ENCODE assay signal across 16 cellular contexts in genomic region chr11:100672483-100673038, GRCh38. TPM values are rescaled to one million over a fixed set of nuclear protein-coding genes. Genes with fewer than 3 reads are reported as not detected.
DNase-seq lines count a peak whose midpoint lies in the region; ATAC-seq, FAIRE-seq and TF ChIP-seq lines count a peak whose summit lies in the region.
"Had no signal": no experiment of that assay in that cellular context is flagged by ENCODE, and none has a peak within 500 bp of the region (broad histone marks: within the 10 kb centered on the region; RNA-seq: fewer than 3 reads in every experiment).

No MANE protein-coding gene starts in this region.

- ATAC-seq in IMR-90 (ENCODE audit: low read depth) (no peak), GM12878 (peak; percentile 32; the same call in 1 of the 3 replicates), HG02678 (IDR thresholded peaks at IDR 0.05; ENCODE audit: unreplicated experiment) (no peak), GM18858 (IDR thresholded peaks at IDR 0.05; ENCODE audit: unreplicated experiment) (no peak)
- ATAC-seq: K562, PC-3 had no signal

- no peak overlapping the region for H3K9ac ChIP-seq in IMR-90 (ENCODE audit: low read depth, low read length)
- H3K9ac ChIP-seq in GM12878 (ENCODE audit: control insufficient read depth, insufficient read depth, low read length): no peak overlapping the region

- H3K4me3 ChIP-seq in IMR-90 (ENCODE audit: insufficient read depth, low read depth, low read length) (no peak overlapping the region), GM12878 (no peak overlapping the region), small intestine (ENCODE audit: low read depth in 1 of 2, low read length in 2 of 2) (no peak overlapping the region)
- H3K4me3 ChIP-seq: HAP-1, K562, SJCRH30 had no signal

- TF ChIP-seq CTCF in IMR-90 (conservative IDR thresholded peaks at IDR 0.05; ENCODE audit: low read depth, low read length): no peak
- no peak for TF ChIP-seq CTCF in GM12878 (IDR thresholded peaks at IDR 0.05 in 2 of 3, conservative IDR thresholded peaks at IDR 0.05 in 1 of 3; ENCODE audit: control insufficient read depth in 2 of 3, extremely low read depth in 1 of 3, insufficient read depth in 1 of 3, low read depth in 3 of 3, low read length in 3 of 3)

- no peaks in the 10 kb centered on the region for H3K79me1 ChIP-seq in IMR-90 (ENCODE audit: low read depth in 1 of 2, low read length in 2 of 2)

- in situ Hi-C loops in IMR-90 (cut with MboI; ENCODE audit: low sequenced_read_pairs): no loop called here
- in situ Hi-C loops in GM12878 (cut with MboI): no loop called here

- H3K4me1 ChIP-seq in IMR-90 (ENCODE audit: control insufficient read depth, insufficient read depth, low read length) (peaks cover 6% of the 10 kb centered on the region), GM12878 (ENCODE audit: control insufficient read depth, insufficient read depth, low read length) (no peaks in the 10 kb centered on the region), small intestine (ENCODE audit: control insufficient read depth in 2 of 2, insufficient read depth in 1 of 2, low read depth in 1 of 2, low read length in 1 of 2) (no peaks in the 10 kb centered on the region)

- H3K4me2 ChIP-seq in IMR-90 (ENCODE audit: low read depth, low read length): peak overlapping the region; percentile 80; the same call in 1 of the 2 replicates
- no peak overlapping the region for H3K4me2 ChIP-seq in GM12878 (ENCODE audit: control insufficient read depth, insufficient read depth)

- no peak overlapping the region for H3K56ac ChIP-seq in IMR-90 (ENCODE audit: extremely low read depth, insufficient read depth, low read length)

- TF ChIP-seq POLR2A in IMR-90 (IDR thresholded peaks at IDR 0.05; ENCODE audit: low read depth, low read length): no peak
- TF ChIP-seq POLR2A in GM12878 (IDR thresholded peaks at IDR 0.05; ENCODE audit: low read depth, low read length): no peak

- H3K4ac ChIP-seq in IMR-90 (ENCODE audit: low read depth, low read length): peak overlapping the region; percentile 78

- H3K79me2 ChIP-seq in GM12878 (ENCODE audit: control insufficient read depth, insufficient read depth, low read length): no peaks in the 10 kb centered on the region

- H3K27ac ChIP-seq in IMR-90 (ENCODE audit: insufficient read depth, low read length) (no peak overlapping the region), GM12878 (ENCODE audit: control insufficient read depth, insufficient read depth) (no peak overlapping the region), small intestine (ENCODE audit: low read depth in 1 of 2, low read length in 1 of 2) (peak overlapping the region in 1 of 2 donors; percentile 62)
- H3K27ac ChIP-seq: SJCRH30 had no signal

- peak overlapping the region; percentile 90 for H2BK120ac ChIP-seq in IMR-90 (ENCODE audit: low read depth, low read length)

- H2BK5ac ChIP-seq in IMR-90 (ENCODE audit: low read depth, low read length, poor library complexity, severe bottlenecking): peak overlapping the region; percentile 78

- BruUV-seq in IMR-90 (replicated peaks; lab: Mats Ljungman, UMichigan) (no TSS peak), GM12878 (replicated peaks; lab: Mats Ljungman, UMichigan) (no TSS peak)

- RAD21 ChIA-PET in GM12878 (lab: Charles Lee; ENCODE audit: unreplicated experiment): interaction anchor here (1.0 kb wide), 1 partner anchor 9 kb away, joined by 4 read pairs; no protein-coding TSS in a partner anchor

- no peak for TF ChIP-seq EP300 in GM12878 (IDR thresholded peaks at IDR 0.05; ENCODE audit: borderline replicate concordance in 1 of 2, control insufficient read depth in 1 of 2, low read depth in 2 of 2, low read length in 2 of 2)

- no peak for FAIRE-seq in GM12878 (lab: Jason Lieb, UNC)
- no peak for FAIRE-seq in small intestine (lab: Jason Lieb, UNC)
- FAIRE-seq: K562 had no signal

- peak overlapping the region in 1 of 2 experiments; percentile 76; a peak in 2 of 4 replicates for H4K8ac ChIP-seq in IMR-90 (ENCODE audit: low read depth in 2 of 2, low read length in 2 of 2)

- TF ChIP-seq RAD21 in IMR-90 (IDR thresholded peaks at IDR 0.05; ENCODE audit: low read length): no peak
- no peak for TF ChIP-seq RAD21 in GM12878 (IDR thresholded peaks at IDR 0.05; ENCODE audit: insufficient read depth, low read depth, low read length)

- H2BK15ac ChIP-seq in IMR-90 (ENCODE audit: low read depth, low read length): peak overlapping the region; percentile 90

- DNase-seq in IMR-90 (no peak), NCI-H1092 treated with DMSO at 0.1 percent for 48 hours (lab: John Stamatoyannopoulos, UW) (peak; percentile 83), GM12878 (ENCODE audit: low read depth, low spot score) (no peak), small intestine (peak; percentile 49), MV-4-11 (lab: John Stamatoyannopoulos, UW) (no peak)
- DNase-seq: CD4-positive, alpha-beta T cell; DMS53; NCI-H1048; NCI-H187; NCI-H748 treated with DMSO at 0.1 percent for 48 hours; PC-3; SJCRH30 had no signal

- POLR2A ChIA-PET in IMR-90 (lab: Charles Lee; ENCODE audit: unreplicated experiment): no interaction called here
- POLR2A ChIA-PET in GM12878 (lab: Charles Lee): no interaction called here

- H4K20me1 ChIP-seq in IMR-90 (ENCODE audit: insufficient read depth, low read length) (no peaks in the 10 kb centered on the region), GM12878 (ENCODE audit: control insufficient read depth, insufficient read depth) (no peaks in the 10 kb centered on the region)

- peak overlapping the region; percentile 89 for H3K14ac ChIP-seq in IMR-90 (replicated peaks; ENCODE audit: low read depth, low read length)

- no peak overlapping the region for H2AK9ac ChIP-seq in IMR-90 (replicated peaks; ENCODE audit: low read depth, low read length, poor library complexity)

- H3K9me1 ChIP-seq in IMR-90 (ENCODE audit: insufficient read depth, low read length): peaks cover 9% of the 10 kb centered on the region

- intact Hi-C loops in IMR-90 (cut with micrococcal nuclease): loop anchor here (5.0 kb wide), 1 partner anchor 35 kb away; no protein-coding TSS in a partner anchor
- intact Hi-C loops in GM12878 (cut with micrococcal nuclease; ENCODE audit: unreplicated experiment): no loop called here

- H2AFZ ChIP-seq in IMR-90 (replicated peaks; ENCODE audit: low read length, poor library complexity) (no peak overlapping the region), GM12878 (ENCODE audit: control insufficient read depth, low read depth, low read length) (no peak overlapping the region)

- WGBS in IMR-90 (ENCODE audit: extremely low coverage in 2 of 2, insufficient read length in 1 of 2), 2 experiments: no CpG with 5 or more reads among the region's 3 CpGs
- WGBS in GM12878 (ENCODE audit: insufficient coverage, insufficient replicate concordance, low lambda C conversion rate, missing lambda C conversion rate): 98% methylated on average over 3 of the region's 3 CpGs
- 15 to 49% (median 40%) methylated on average over 3 of the region's 3 CpGs for WGBS in small intestine, 3 donors

- peak overlapping the region; percentile 96 for H2BK20ac ChIP-seq in IMR-90 (ENCODE audit: low read depth, low read length)

- CTCF ChIA-PET in IMR-90 (lab: Yijun Ruan, JAX): no interaction called here
- CTCF ChIA-PET in GM12878 (lab: Yijun Ruan, JAX): interaction anchor here (0.6 to 1.9 kb wide), 2 partner anchors 96 to 166 kb away, joined by 3 to 4 read pairs; no protein-coding TSS in a partner anchor

- H3K36me3 ChIP-seq in IMR-90 (ENCODE audit: control insufficient read depth, insufficient read depth, low read length): no peaks in the 10 kb centered on the region
- no peaks in the 10 kb centered on the region for H3K36me3 ChIP-seq in GM12878 (ENCODE audit: control insufficient read depth in 2 of 2, insufficient read depth in 2 of 2, low read length in 1 of 2)
- H3K36me3 ChIP-seq in small intestine (ENCODE audit: control insufficient read depth in 2 of 2, insufficient read depth in 2 of 2, low read length in 2 of 2): no peaks in the 10 kb centered on the region
- H3K36me3 ChIP-seq: HAP-1, SJCRH30 had no signal

- H4K91ac ChIP-seq in IMR-90 (ENCODE audit: insufficient read depth, low read depth, low read length): peak overlapping the region; percentile 76; the same call in 1 of the 2 replicates

- H3K23ac ChIP-seq in IMR-90 (ENCODE audit: low read depth, low read length): peak overlapping the region; percentile 73

- H4K5ac ChIP-seq in IMR-90 (ENCODE audit: low read depth, low read length): no peak overlapping the region; the same call in 1 of the 2 replicates

- peak overlapping the region; percentile 74; the same call in 1 of the 2 replicates for H3K18ac ChIP-seq in IMR-90 (ENCODE audit: low read depth, low read length)

- SMC1A ChIA-PET in GM12878 (lab: Charles Lee; ENCODE audit: uncharacterized antibody, unreplicated experiment): interaction anchor here (0.6 to 1.0 kb wide), 2 partner anchors 9 to 28 kb away, joined by 3 read pairs; no protein-coding TSS in a partner anchor

- dilution Hi-C loops in IMR-90 (cut with HindIII; ENCODE audit: low sequenced_read_pairs, unreplicated experiment): no loop called here

- no peak overlapping the region; the same call in 1 of the 2 replicates for H2AK5ac ChIP-seq in IMR-90 (ENCODE audit: low read depth, low read length)

- H3K27me3 ChIP-seq in IMR-90 (ENCODE audit: control insufficient read depth, insufficient read depth, low read length): no peaks in the 10 kb centered on the region
- H3K27me3 ChIP-seq in GM12878 (replicated peaks in 1 of 2; ENCODE audit: control insufficient read depth in 2 of 2, insufficient read depth in 2 of 2, low read length in 1 of 2): no peaks in the 10 kb centered on the region
- H3K27me3 ChIP-seq in small intestine (ENCODE audit: control insufficient read depth in 2 of 2, insufficient read depth in 2 of 2, low read length in 2 of 2): no peaks in the 10 kb centered on the region
- H3K27me3 ChIP-seq: SJCRH30 had no signal

- H3K9me3 ChIP-seq in IMR-90 (ENCODE audit: control insufficient read depth, insufficient read depth, low read length) (no peaks in the 10 kb centered on the region), GM12878 (replicated peaks; ENCODE audit: control insufficient read depth, insufficient read depth, low read length) (no peaks in the 10 kb centered on the region), small intestine (ENCODE audit: control insufficient read depth, low read depth) (no peaks in the 10 kb centered on the region)
- H3K9me3 ChIP-seq: HAP-1, SJCRH30 had no signal

RNA-seq across cellular contexts. Expression of gene ARHGAP42, which starts 14.5 kb away (rescaled TPM):
- total RNA-seq in IMR-90 (2012; rRNA removed) (7.3 and 8.9 TPM in 2 replicates), GM12878 (2014; rRNA removed) (4.1 and 4.7 TPM in 2 replicates), GM12878 (2014; rRNA removed; fragmentation: Illumina TruSeq; extraction: Trizol) (6.3 and 8.6 TPM in 2 replicates), GM12878 (2021) (4.5 and 4.9 TPM in 2 replicates)
- polyA plus RNA-seq in IMR-90 (2012; rRNA removed) (2.8 and 2.9 TPM in 2 replicates), GM12878 (2011; rRNA removed) (3.1 and 3.5 TPM in 2 replicates), GM12878 (2014; fragmentation: Illumina TruSeq; extraction: Trizol) (5.8 and 5.9 TPM in 2 replicates), GM12878 (2014; fragmentation: Nextera tagmentation; extraction: Ambion mirVana) (1 to 10 TPM; 1.8 to 1.9 TPM), GM12878 (2014; rRNA removed) (2.5 and 2.6 TPM in 2 replicates), GM12878 (2016; fragmentation: Nextera tagmentation; extraction: Ambion mirVana) (1 to 10 TPM; 1.9 to 2.8 TPM), small intestine (10 to 100 TPM in 2 of 3 donors, 1 to 10 TPM in 1; 4.3 to 17.0 (median 14.3) TPM)
- polyA plus RNA-seq in IMR-90 (2012; cell fraction: cytosol; rRNA removed): 0.87 and 1.3 TPM in 2 replicates
- polyA plus RNA-seq in IMR-90 (2012; cell fraction: nucleus; rRNA removed; ENCODE audit: low replicate concordance): 1.2 and 6.8 TPM in 2 replicates
- 15.7 and 16.7 TPM in 2 replicates for total RNA-seq in GM12878 (2013; cell fraction: nucleolus; rRNA removed)
- 0.67 TPM for polyA plus RNA-seq in GM12878 (2011; ENCODE audit: low read depth)
- 2.3 and 2.9 TPM in 2 replicates for polyA plus RNA-seq in GM12878 (2011; cell fraction: cytosol; rRNA removed)
- polyA plus RNA-seq in GM12878 (2011; cell fraction: nucleus; rRNA removed): 2.6 and 2.9 TPM in 2 replicates
- polyA plus RNA-seq in GM12878 (2012): 0.57 and 1.5 TPM in 2 replicates
- 6.2 and 6.3 TPM in 2 replicates for polyA minus RNA-seq in GM12878 (2011; rRNA and poly(A)+ RNA removed)
- polyA minus RNA-seq in GM12878 (2011; cell fraction: cytosol; rRNA and poly(A)+ RNA removed): 2.0 and 3.2 TPM in 2 replicates
- 3.7 and 7.1 TPM in 2 replicates for polyA minus RNA-seq in GM12878 (2011; cell fraction: nucleus; rRNA and poly(A)+ RNA removed)
- total RNA-seq: CD4-positive, alpha-beta T cell had no signal

Comparison
In these comparisons a context has a peak if more than half of its experiments do, and no peak if none do; other contexts are left out.
1. DNase-seq: peak in NCI-H1092 treated with DMSO at 0.1 percent for 48 hours (single experiment) and small intestine (single experiment); none in IMR-90 (single experiment), GM12878 (single experiment) and MV-4-11 (single experiment).